ENCODE assay signal across 1 cellular context in genomic region chr2:34578641-34579040, GRCh38.
TF ChIP-seq lines count a peak whose summit lies in the region.

No MANE protein-coding gene starts in this region.

TF ChIP-seq in GM23338, 12 proteins besides CTCF, POLR2A, EP300 and RAD21 (continued from another document):
- TF ChIP-seq ZNF462 (CRISPR knock-in tag; IDR thresholded peaks at IDR 0.05), result no peak
- TF ChIP-seq JUNB (IDR thresholded peaks at IDR 0.05; ENCODE audit: unreplicated experiment), result no peak
- TF ChIP-seq CREB1 (CRISPR knock-in tag; IDR thresholded peaks at IDR 0.05; ENCODE audit: low read depth), result no peak
- no peak for TF ChIP-seq REST (IDR thresholded peaks at IDR 0.05; ENCODE audit: unreplicated experiment)
- no peak for TF ChIP-seq STAT1 (IDR thresholded peaks at IDR 0.05; ENCODE audit: unreplicated experiment)
- no peak for TF ChIP-seq ETS1 (IDR thresholded peaks at IDR 0.05)
- no peak for TF ChIP-seq ZNF331 (CRISPR knock-in tag; IDR thresholded peaks at IDR 0.05; ENCODE audit: low read depth)
- no peak for TF ChIP-seq EZH2 (IDR thresholded peaks at IDR 0.05; ENCODE audit: low read depth, unreplicated experiment)
- no peak for TF ChIP-seq EZH2phosphoT487 (IDR thresholded peaks at IDR 0.05; ENCODE audit: unreplicated experiment)
